ENCODE assay signal across 25 cellular contexts in the genomic region with DNA sequence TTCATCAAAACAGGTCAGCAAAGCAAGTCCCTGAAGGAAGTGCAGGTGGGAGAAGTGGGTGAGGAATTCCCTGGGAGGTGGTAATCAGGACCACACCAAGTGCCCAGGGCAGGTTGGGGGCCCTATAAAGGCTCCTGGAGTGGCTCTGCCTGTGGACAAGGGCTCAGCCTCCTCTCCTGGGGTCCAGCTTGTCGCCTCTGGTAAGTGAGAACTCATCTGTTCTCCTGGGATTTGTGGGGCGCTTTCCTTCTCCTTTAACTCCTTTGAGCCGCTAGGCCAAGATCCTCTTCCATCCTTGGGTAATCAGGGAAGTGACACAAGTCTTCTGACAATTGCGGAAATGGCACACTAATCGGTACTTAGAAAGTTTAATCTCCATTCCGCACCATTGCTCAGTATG. TPM values are rescaled to one million over a fixed set of nuclear protein-coding genes. Genes with fewer than 3 reads are reported as not detected.
"Had no signal": no experiment of that assay in that cellular context is flagged by ENCODE, and none has a peak within 500 bp of the region (broad histone marks: within the 10 kb centered on the region; RNA-seq: fewer than 3 reads in every experiment).

A gene with protein sequence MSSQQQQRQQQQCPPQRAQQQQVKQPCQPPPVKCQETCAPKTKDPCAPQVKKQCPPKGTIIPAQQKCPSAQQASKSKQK (plus strand): TSS at position 154 of the 400 bp plus-strand sequence. CDS start 1,243 bp downstream, outside the sequence.

- H3K9me3 Mint-ChIP-seq: activated CD8-positive, alpha-beta T cell treated with anti-CD3 and anti-CD28 coated beads for 36 hours; activated naive CD4-positive, alpha-beta T cell treated with anti-CD3 and anti-CD28 coated beads, Interleukin-2, amount 50 U/mL, for 24 hours; activated T-cell treated with anti-CD3 and anti-CD28 coated beads, Interleukin-2, amount 50 U/mL, for 72 hours; activated T-helper 2 cell treated with anti-CD3 and anti-CD28 coated beads, Interferon-gamma antibody, Interleukin-2, Interleukin-4, amounts not matched to agents 10 μg/mL and 5 μg/mL and 100 μg/mL, durations not matched to agents 14 hours and 24 hours and 36 hours; T-cell had no signal

- H3K27me3 ChIP-seq: breast epithelium had no signal

- H3K4me1 ChIP-seq: breast epithelium had no signal

- H3K4me1 Mint-ChIP-seq: activated naive CD4-positive, alpha-beta T cell treated with anti-CD3 and anti-CD28 coated beads, Interleukin-2, amount 50 U/mL, for 24 hours; T-cell had no signal

- H3K36me3 ChIP-seq: breast epithelium had no signal

- H3K27ac ChIP-seq: breast epithelium, SK-N-MC, VCaP had no signal

- H3K9me3 ChIP-seq: breast epithelium had no signal

- DNase-seq: activated CD4-positive, alpha-beta T cell treated with anti-CD3 and anti-CD28 coated beads for 36 hours; activated CD8-positive, alpha-beta memory T cell treated with anti-CD3 and anti-CD28 coated beads, Interleukin-2, amount 50 U/mL, for 4 hours; activated CD8-positive, alpha-beta T cell treated with anti-CD3 and anti-CD28 coated beads for 36 hours; activated gamma-delta T cell treated with Interleukin-2 at 50 U/mL for 16 hours; activated T-cell treated with anti-CD3 and anti-CD28 coated beads, Interleukin-2, amount 50 U/mL, for 72 hours; aorta; caudate nucleus; MM.1S; NCI-H1105 treated with DMSO at 0.1 percent for 48 hours; NCI-H1436 treated with DMSO at 0.1 percent for 48 hours; NCI-H187; NCI-H2081; NCI-H510A treated with DMSO at 0.1 percent for 48 hours; NCI-H69; OCI-M1; RPMI8226; T-cell had no signal

- ATAC-seq: activated CD4-positive, alpha-beta T cell treated with anti-CD3 and anti-CD28 coated beads for 36 hours; activated CD8-positive, alpha-beta T cell treated with anti-CD3 and anti-CD28 coated beads for 36 hours; activated T-cell treated with anti-CD3 and anti-CD28 coated beads, Interleukin-2, amount 50 U/mL, for 72 hours; Panc1; Right ventricle myocardium inferior; T-cell had no signal

- H3K27ac Mint-ChIP-seq: activated CD4-positive, alpha-beta T cell treated with anti-CD3 and anti-CD28 coated beads for 36 hours; activated CD8-positive, alpha-beta T cell treated with anti-CD3 and anti-CD28 coated beads for 36 hours; activated naive CD4-positive, alpha-beta T cell treated with anti-CD3 and anti-CD28 coated beads, Interleukin-2, amount 50 U/mL, for 24 hours; activated T-cell treated with anti-CD3 and anti-CD28 coated beads, Interleukin-2, amount 50 U/mL, for 72 hours; activated T-helper 2 cell treated with anti-CD3 and anti-CD28 coated beads, Interferon-gamma antibody, Interleukin-2, Interleukin-4, amounts not matched to agents 10 μg/mL and 5 μg/mL and 100 μg/mL, durations not matched to agents 14 hours and 24 hours and 36 hours; T-cell had no signal

- H3K36me3 Mint-ChIP-seq: activated naive CD4-positive, alpha-beta T cell treated with anti-CD3 and anti-CD28 coated beads, Interleukin-2, amount 50 U/mL, for 24 hours; T-cell had no signal

- H3K4me3 Mint-ChIP-seq: activated CD4-positive, alpha-beta T cell treated with anti-CD3 and anti-CD28 coated beads for 36 hours; activated CD8-positive, alpha-beta T cell treated with anti-CD3 and anti-CD28 coated beads for 36 hours; activated naive CD4-positive, alpha-beta T cell treated with anti-CD3 and anti-CD28 coated beads, Interleukin-2, amount 50 U/mL, for 24 hours; activated T-cell treated with anti-CD3 and anti-CD28 coated beads, Interleukin-2, amount 50 U/mL, for 72 hours; T-cell had no signal

- H3K4me3 ChIP-seq: breast epithelium, SK-N-MC had no signal

RNA-seq across cellular contexts. Expression of the gene that starts here (rescaled TPM):
- total RNA-seq: activated CD4-positive, alpha-beta T cell treated with anti-CD3 and anti-CD28 coated beads for 36 hours; activated CD8-positive, alpha-beta T cell treated with anti-CD3 and anti-CD28 coated beads for 36 hours; activated T-cell treated with anti-CD3 and anti-CD28 coated beads, Interleukin-2, amount 50 U/mL, for 72 hours; activated T-helper 2 cell treated with anti-CD3 and anti-CD28 coated beads, Interferon-gamma antibody, Interleukin-2, Interleukin-4, amounts not matched to agents 10 μg/mL and 5 μg/mL and 100 μg/mL, durations not matched to agents 14 hours and 24 hours and 36 hours; aorta; breast epithelium; Right ventricle myocardium inferior; T-cell; T-helper 2 cell treated with Interferon-gamma antibody and Interleukin-4, amounts not matched to agents 100 ng/mL and 5 ng/mL, for 36 hours had no signal
